ENCODE assay signal across 9 cellular contexts in genomic region chr4:174828845-174829701, GRCh38. TPM values are rescaled to one million over a fixed set of nuclear protein-coding genes. Genes with fewer than 3 reads are reported as not detected.
DNase-seq lines count a peak whose midpoint lies in the region; ATAC-seq and TF ChIP-seq lines count a peak whose summit lies in the region.
"Had no signal": no experiment of that assay in that cellular context is flagged by ENCODE, and none has a peak within 500 bp of the region (broad histone marks: within the 10 kb centered on the region; RNA-seq: fewer than 3 reads in every experiment).

GLRA3 (minus strand) TSS chr4:174829247; CDS start chr4:174828811, 436 bp downstream.

- CTCF ChIA-PET in activated CD4-positive, alpha-beta T cell treated with anti-CD3 and anti-CD28 coated beads for 36 hours (lab: Charles Lee), result no interaction called here
- CTCF ChIA-PET in activated CD8-positive, alpha-beta T cell treated with anti-CD3 and anti-CD28 coated beads for 36 hours (lab: Charles Lee), result no interaction called here

- POLR2A ChIA-PET in activated CD4-positive, alpha-beta T cell treated with anti-CD3 and anti-CD28 coated beads for 36 hours (lab: Charles Lee), result no interaction called here
- POLR2A ChIA-PET in activated CD8-positive, alpha-beta T cell treated with anti-CD3 and anti-CD28 coated beads for 36 hours (lab: Charles Lee), result no interaction called here

- H3K36me3 Mint-ChIP-seq in activated CD4-positive, alpha-beta T cell treated with anti-CD3 and anti-CD28 coated beads for 36 hours (ENCODE audit: low read depth), result peaks cover 4% of the 10 kb centered on the region
- no peaks in the 10 kb centered on the region for H3K36me3 Mint-ChIP-seq in activated CD8-positive, alpha-beta T cell treated with anti-CD3 and anti-CD28 coated beads for 36 hours (ENCODE audit: low read depth)

- TF ChIP-seq CTCF in activated CD8-positive, alpha-beta T cell treated with anti-CD3 and anti-CD28 coated beads for 36 hours (IDR thresholded peaks at IDR 0.05), result no peak

- intact Hi-C loops in activated CD4-positive, alpha-beta T cell treated with anti-CD3 and anti-CD28 coated beads for 36 hours (cut with DNase I, micrococcal nuclease), result no loop called here
- intact Hi-C loops in activated CD8-positive, alpha-beta T cell treated with anti-CD3 and anti-CD28 coated beads for 36 hours (cut with micrococcal nuclease), result no loop called here

- no peak within 1 kb of the TSS for H3K27ac Mint-ChIP-seq in activated CD4-positive, alpha-beta T cell treated with anti-CD3 and anti-CD28 coated beads for 36 hours
- no peak within 1 kb of the TSS for H3K27ac Mint-ChIP-seq in activated CD8-positive, alpha-beta T cell treated with anti-CD3 and anti-CD28 coated beads for 36 hours
- H3K27ac Mint-ChIP-seq: stimulated activated naive CD8-positive, alpha-beta T cell treated with anti-CD3 and anti-CD28 coated beads, Interleukin-15, Interleukin-2, amounts not matched to agents 100 ng/mL and 50 ng/mL, for 24 hours had no signal

- H3K4me1 Mint-ChIP-seq in activated CD4-positive, alpha-beta T cell treated with anti-CD3 and anti-CD28 coated beads for 36 hours, result peaks cover 5% of the 10 kb centered on the region
- H3K4me1 Mint-ChIP-seq in activated CD8-positive, alpha-beta T cell treated with anti-CD3 and anti-CD28 coated beads for 36 hours (ENCODE audit: low read depth), result peaks cover 2% of the 10 kb centered on the region

- ATAC-seq in activated CD4-positive, alpha-beta T cell treated with anti-CD3 and anti-CD28 coated beads for 36 hours, result peak; percentile 36
- peak; percentile 85 for ATAC-seq in HG02759 (IDR thresholded peaks at IDR 0.05; ENCODE audit: unreplicated experiment)
- peak; percentile 37 for ATAC-seq in activated CD8-positive, alpha-beta T cell treated with anti-CD3 and anti-CD28 coated beads for 36 hours

- H3K27me3 Mint-ChIP-seq in activated CD4-positive, alpha-beta T cell treated with anti-CD3 and anti-CD28 coated beads for 36 hours, result peaks cover 15% of the 10 kb centered on the region
- peaks cover 16% of the 10 kb centered on the region for H3K27me3 Mint-ChIP-seq in activated CD8-positive, alpha-beta T cell treated with anti-CD3 and anti-CD28 coated beads for 36 hours

- no peak within 1 kb of the TSS for H3K4me3 Mint-ChIP-seq in activated CD4-positive, alpha-beta T cell treated with anti-CD3 and anti-CD28 coated beads for 36 hours
- no peak within 1 kb of the TSS for H3K4me3 Mint-ChIP-seq in activated CD8-positive, alpha-beta T cell treated with anti-CD3 and anti-CD28 coated beads for 36 hours
- H3K4me3 Mint-ChIP-seq: stimulated activated naive CD8-positive, alpha-beta T cell treated with anti-CD3 and anti-CD28 coated beads, Interleukin-15, Interleukin-2, amounts not matched to agents 100 ng/mL and 50 ng/mL, for 24 hours had no signal

- DNase-seq in activated CD4-positive, alpha-beta T cell treated with anti-CD3 and anti-CD28 coated beads for 36 hours, result peak; percentile 33
- DNase-seq in activated CD4-positive, alpha-beta T cell treated with anti-CD3 and anti-CD28 coated beads, Interleukin-2, amount 50 U/mL, for 4 hours, result no peak
- DNase-seq in NCI-H2029 (lab: John Stamatoyannopoulos, UW), result peak; percentile 96
- peak; percentile 19 for DNase-seq in activated CD8-positive, alpha-beta T cell treated with anti-CD3 and anti-CD28 coated beads for 36 hours
- DNase-seq in globus pallidus (ENCODE audit: low spot score), result peak; percentile 3
- peak; percentile 19 for DNase-seq in pons (ENCODE audit: low spot score)
- DNase-seq in NCI-H1694 (lab: John Stamatoyannopoulos, UW), result no peak

- H3K9me3 Mint-ChIP-seq in activated CD4-positive, alpha-beta T cell treated with anti-CD3 and anti-CD28 coated beads for 36 hours (ENCODE audit: low read depth), result peaks cover 2% of the 10 kb centered on the region
- peaks cover 4% of the 10 kb centered on the region for H3K9me3 Mint-ChIP-seq in activated CD8-positive, alpha-beta T cell treated with anti-CD3 and anti-CD28 coated beads for 36 hours

RNA-seq across cellular contexts. Expression of gene GLRA3, which starts in this region (rescaled TPM):
- not detected for total RNA-seq in activated CD4-positive, alpha-beta T cell treated with anti-CD3 and anti-CD28 coated beads for 36 hours
- total RNA-seq in activated CD8-positive, alpha-beta T cell treated with anti-CD3 and anti-CD28 coated beads for 36 hours, result not detected

Comparison
In these comparisons a context has a peak if more than half of its experiments do, and no peak if none do; other contexts are left out.
1. Peak in DNase-seq and ATAC-seq in activated CD4-positive, alpha-beta T cell treated with anti-CD3 and anti-CD28 coated beads for 36 hours; RNA of the gene not detected or under 1 TPM.
2. Peak in DNase-seq and ATAC-seq in activated CD8-positive, alpha-beta T cell treated with anti-CD3 and anti-CD28 coated beads for 36 hours; RNA of the gene not detected or under 1 TPM.
3. DNase-seq: peak in NCI-H2029 (single experiment), globus pallidus (single experiment) and pons (single experiment); none in activated CD4-positive, alpha-beta T cell treated with anti-CD3 and anti-CD28 coated beads, Interleukin-2, amount 50 U/mL, for 4 hours (0 of 2) and NCI-H1694 (single experiment).
4. Peak in every context shown above with its lines, with median percentiles within 50 percentile points of each other: ATAC-seq.